In the genomic region with DNA sequence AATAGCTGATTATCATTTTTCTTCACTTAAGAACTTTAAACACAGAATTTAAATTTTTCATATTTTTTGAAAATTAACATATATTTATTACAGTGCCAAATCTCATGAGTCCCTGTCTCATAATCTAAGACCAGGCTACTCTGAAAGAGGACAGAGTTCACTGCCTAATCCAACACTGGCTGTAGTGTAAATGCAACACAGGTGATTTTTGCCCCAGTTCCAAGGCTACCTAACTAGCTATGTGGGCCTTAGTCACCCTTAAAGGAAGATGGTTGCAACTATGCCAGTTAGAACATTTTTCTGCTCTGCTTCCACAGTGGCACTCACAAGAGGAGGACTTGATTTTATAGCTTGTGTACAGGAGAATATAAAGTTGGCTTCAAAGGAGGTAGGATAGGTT, we compare ENCODE assay signal across 24 cellular contexts. TPM values are rescaled to one million over a fixed set of nuclear protein-coding genes. Genes with fewer than 3 reads are reported as not detected.
"Had no signal": no experiment of that assay in that cellular context is flagged by ENCODE, and none has a peak within 500 bp of the region (broad histone marks: within the 10 kb centered on the region; RNA-seq: fewer than 3 reads in every experiment).

No MANE protein-coding gene starts in this region.

- H2AFZ ChIP-seq: hepatocyte had no signal

- H3K79me2 ChIP-seq: hepatocyte had no signal

- H3K4me1 ChIP-seq: prostate gland had no signal

- H3K27me3 ChIP-seq: pancreas, sigmoid colon, suprapubic skin, tibial artery, vagina had no signal

- H3K36me3 ChIP-seq: prostate gland, spleen, thoracic aorta had no signal

- H3K4me3 ChIP-seq: hepatocyte, lower lobe of right lung, pancreas, prostate gland, sigmoid colon, spleen, suprapubic skin, thoracic aorta, tibial artery, vagina had no signal

- ATAC-seq: left ventricle myocardium superior; lower lobe of right lung; naive thymus-derived CD8-positive, alpha-beta T cell; pancreas; right cardiac atrium; stimulated activated effector memory CD8-positive, alpha-beta T cell treated with anti-CD3 and anti-CD28 coated beads, Interleukin-12 subunit alpha, Interleukin-12 subunit beta, amount 100 ng/mL, for 72 hours had no signal

- H3K9me3 ChIP-seq: lower lobe of right lung, pancreas, prostate gland, sigmoid colon, spleen, suprapubic skin, thoracic aorta, tibial artery, vagina had no signal

- H3K4me2 ChIP-seq: hepatocyte had no signal

- H3K27ac ChIP-seq: hepatocyte, lower lobe of right lung, pancreas, prostate gland, sigmoid colon, spleen, suprapubic skin, thoracic aorta, tibial artery, vagina had no signal

- DNase-seq: islet precursor cell; left ventricle myocardium superior; lower lobe of right lung; mammary epithelial cell; mesenchymal stem cell; naive thymus-derived CD8-positive, alpha-beta T cell; nucleus accumbens; pancreas; posterior cingulate gyrus; retina; right cardiac atrium; sigmoid colon; small intestine; spleen; stimulated activated CD4-positive, alpha-beta T cell treated with anti-CD3 and anti-CD28 coated beads, Interleukin-4, amount 100 ng/mL, for 24 hours; stimulated activated naive CD4-positive, alpha-beta T cell; tibial artery; trophoblast cell had no signal

RNA-seq across cellular contexts. Expression of gene CYP39A1, which starts 5.0 kb away (rescaled TPM):
- total RNA-seq: naive thymus-derived CD8-positive, alpha-beta T cell had no signal
